13 cellular contexts compared by ENCODE assay signal in the genomic region with DNA sequence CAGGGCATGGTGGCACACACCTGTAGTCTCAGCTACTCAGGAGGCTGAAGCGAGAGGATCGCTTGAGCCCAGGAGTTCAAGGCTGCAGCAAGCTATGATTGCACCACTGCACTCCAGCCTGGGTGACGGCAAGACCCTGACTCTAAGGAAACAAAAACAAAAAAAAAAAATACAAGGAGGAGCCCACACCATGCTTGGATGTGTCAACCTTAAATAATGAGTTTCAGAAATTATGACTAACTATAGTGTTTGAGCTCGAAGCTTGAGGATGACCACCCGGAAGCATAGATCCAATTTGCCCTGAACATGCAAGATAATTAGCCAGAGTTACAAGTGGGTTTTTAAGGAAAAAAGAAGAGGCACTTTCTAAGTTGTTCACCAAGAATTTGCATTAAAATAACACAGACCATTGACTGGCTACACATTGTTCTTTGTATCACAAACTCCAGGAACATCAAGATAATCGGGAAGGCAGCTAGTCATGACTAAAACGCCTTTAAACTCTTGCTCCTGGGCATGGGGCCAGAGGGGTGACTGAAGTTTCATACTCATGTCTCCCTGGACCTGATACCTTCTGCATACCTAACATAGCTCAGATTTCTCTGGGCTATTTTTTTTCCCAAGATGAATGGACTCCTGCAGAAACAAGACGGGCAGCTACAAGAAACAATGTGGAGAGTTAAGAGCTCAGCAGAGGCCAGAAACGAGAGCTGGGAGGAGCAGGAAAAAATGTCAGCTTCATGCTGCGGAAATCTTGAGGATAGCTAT.
A peak's percentile ranks its signal among the peaks of the same experiment; 100 is the strongest.
DNase-seq lines count a peak whose midpoint lies in the region; ATAC-seq and TF ChIP-seq lines count a peak whose summit lies in the region.
"Had no signal": no experiment of that assay in that cellular context is flagged by ENCODE, and none has a peak within 500 bp of the region (broad histone marks: within the 10 kb centered on the region; RNA-seq: fewer than 3 reads in every experiment).

No MANE protein-coding gene starts in this region.

- TF ChIP-seq CTCF in AG04449 (IDR thresholded peaks at IDR 0.05; ENCODE audit: insufficient read depth, low read length, missing control alignments) (no peak), astrocyte of the cerebellum (IDR thresholded peaks at IDR 0.05; ENCODE audit: low read depth, low read length, missing control alignments) (no peak)

- DNase-seq in AG04449 (ENCODE audit: low read depth, low spot score): peak; percentile 23
- DNase-seq in HS-27A (ENCODE audit: low read depth): peak; percentile 49
- peak; percentile 65 for DNase-seq in astrocyte of the cerebellum (ENCODE audit: low read depth)
- peak; percentile 97 for DNase-seq in kidney tubule cell (ENCODE audit: low spot score)
- no peak for DNase-seq in NOMO-1 treated with DMSO at 0.1 percent for 48 hours (lab: John Stamatoyannopoulos, UW; ENCODE audit: unreplicated experiment)
- DNase-seq in activated naive CD4-positive, alpha-beta T cell treated with Interleukin-2 at 50 U/mL for 16 hours: no peak
- no peak for DNase-seq in stimulated activated CD4-positive, alpha-beta T cell treated with anti-CD3 and anti-CD28 coated beads, Interleukin-4, amount 100 ng/mL, for 1 hour
- DNase-seq: activated effector memory CD4-positive, alpha-beta T cell treated with Interleukin-2 at 50 U/mL for 16 hours; C1 segment of cervical spinal cord; effector memory CD4-positive, alpha-beta T cell; GOT3; NCI-H526 had no signal

- H3K4me3 ChIP-seq in AG04449 (ENCODE audit: low read depth, low read length) (no peak overlapping the region), astrocyte of the cerebellum (ENCODE audit: low read depth, low read length) (no peak overlapping the region)

- ATAC-seq in HG02642 (IDR thresholded peaks at IDR 0.05; ENCODE audit: poor library complexity, unreplicated experiment): no peak

- CTCF ChIA-PET in AG04449 (lab: Yijun Ruan, JAX): interaction anchor here (0.7 to 1.0 kb wide), 2 partner anchors 10 to 82 kb away, joined by 3 read pairs; no protein-coding TSS in a partner anchor

- in situ Hi-C loops in astrocyte of the cerebellum (cut with HindIII; ENCODE audit: low sequenced_read_pairs): no loop called here

- POLR2A ChIA-PET in AG04449 (lab: Yijun Ruan, JAX): no interaction called here

Comparison
In these comparisons a context has a peak if more than half of its experiments do, and no peak if none do; other contexts are left out.
1. DNase-seq: peak in AG04449 (single experiment), HS-27A (single experiment), astrocyte of the cerebellum (single experiment) and kidney tubule cell (single experiment); none in NOMO-1 treated with DMSO at 0.1 percent for 48 hours (single experiment), activated naive CD4-positive, alpha-beta T cell treated with Interleukin-2 at 50 U/mL for 16 hours (single experiment) and stimulated activated CD4-positive, alpha-beta T cell treated with anti-CD3 and anti-CD28 coated beads, Interleukin-4, amount 100 ng/mL, for 1 hour (single experiment).